17 cellular contexts compared by ENCODE assay signal in genomic region chr5:159820692-159821091, GRCh38.
"Had no signal": no experiment of that assay in that cellular context is flagged by ENCODE, and none has a peak within 500 bp of the region (broad histone marks: within the 10 kb centered on the region; RNA-seq: fewer than 3 reads in every experiment).

No MANE protein-coding gene starts in this region.

- H3K4me1 ChIP-seq: parathyroid adenoma, prostate gland, right lobe of liver had no signal

- H3K27me3 ChIP-seq: heart right ventricle, right lobe of liver had no signal

- H3K36me3 ChIP-seq: heart right ventricle, prostate gland, right lobe of liver had no signal

- H2AFZ ChIP-seq: parathyroid adenoma had no signal

- H3K9me3 ChIP-seq: heart right ventricle, prostate gland, right lobe of liver had no signal

- DNase-seq: central memory CD4-positive, alpha-beta T cell; effector CD4-positive, alpha-beta T cell; endodermal cell; erythroblast; foreskin melanocyte; hypothalamus; mesendoderm; naive B cell; occipital lobe; right lobe of liver; stimulated activated CD4-positive, alpha-beta T cell treated with anti-CD3 and anti-CD28 coated beads, Interleukin-15, amount 100 ng/mL, for 24 hours; stimulated activated CD4-positive, alpha-beta T cell treated with anti-CD3 and anti-CD28 coated beads, Interleukin-1b, Interleukin-23, amount 100 ng/mL, for 48 hours; stimulated activated CD4-positive, alpha-beta T cell treated with anti-CD3 and anti-CD28 coated beads, Interleukin-4, amount 100 ng/mL, for 4 hours; stimulated activated naive CD4-positive, alpha-beta T cell had no signal

- H3K27ac ChIP-seq: parathyroid adenoma, prostate gland, right lobe of liver had no signal

- H3K4me3 ChIP-seq: heart right ventricle, prostate gland, right lobe of liver had no signal

- H3K79me2 ChIP-seq: parathyroid adenoma had no signal
